1 cellular context compared by ENCODE assay signal in the genomic region with DNA sequence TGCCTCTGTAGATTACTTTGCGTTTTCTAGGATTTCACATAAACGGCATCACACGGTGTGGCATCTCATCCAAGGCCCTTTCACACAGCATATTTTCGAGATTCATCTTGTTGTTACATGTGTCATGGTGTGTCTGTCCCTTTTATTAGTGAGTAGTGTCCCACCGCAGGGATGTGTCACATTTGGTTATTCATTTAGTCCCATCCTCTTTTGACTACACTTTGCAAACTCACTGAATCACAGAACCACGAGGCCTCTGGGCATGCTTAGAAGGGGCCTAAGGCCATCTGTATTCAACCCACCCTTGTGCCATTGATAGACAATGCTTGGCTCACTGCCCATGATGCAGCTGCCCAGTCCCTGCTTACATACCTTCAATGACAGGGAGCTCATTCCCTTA.
TF ChIP-seq lines count a peak whose summit lies in the region.

No MANE protein-coding gene starts in this region.

TF ChIP-seq in SK-N-SH treated with all-trans-retinoic acid at 6 μM for 48 hours, 23 proteins besides CTCF, POLR2A, EP300 and RAD21 (continued from another document):
- TF ChIP-seq, protein P1, sequence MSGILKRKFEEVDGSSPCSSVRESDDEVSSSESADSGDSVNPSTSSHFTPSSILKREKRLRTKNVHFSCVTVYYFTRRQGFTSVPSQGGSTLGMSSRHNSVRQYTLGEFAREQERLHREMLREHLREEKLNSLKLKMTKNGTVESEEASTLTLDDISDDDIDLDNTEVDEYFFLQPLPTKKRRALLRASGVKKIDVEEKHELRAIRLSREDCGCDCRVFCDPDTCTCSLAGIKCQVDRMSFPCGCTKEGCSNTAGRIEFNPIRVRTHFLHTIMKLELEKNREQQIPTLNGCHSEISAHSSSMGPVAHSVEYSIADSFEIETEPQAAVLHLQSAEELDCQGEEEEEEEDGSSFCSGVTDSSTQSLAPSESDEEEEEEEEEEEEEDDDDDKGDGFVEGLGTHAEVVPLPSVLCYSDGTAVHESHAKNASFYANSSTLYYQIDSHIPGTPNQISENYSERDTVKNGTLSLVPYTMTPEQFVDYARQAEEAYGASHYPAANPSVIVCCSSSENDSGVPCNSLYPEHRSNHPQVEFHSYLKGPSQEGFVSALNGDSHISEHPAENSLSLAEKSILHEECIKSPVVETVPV (CRISPR knock-in tag; IDR thresholded peaks at IDR 0.05) = no peak
- TF ChIP-seq, protein P2, sequence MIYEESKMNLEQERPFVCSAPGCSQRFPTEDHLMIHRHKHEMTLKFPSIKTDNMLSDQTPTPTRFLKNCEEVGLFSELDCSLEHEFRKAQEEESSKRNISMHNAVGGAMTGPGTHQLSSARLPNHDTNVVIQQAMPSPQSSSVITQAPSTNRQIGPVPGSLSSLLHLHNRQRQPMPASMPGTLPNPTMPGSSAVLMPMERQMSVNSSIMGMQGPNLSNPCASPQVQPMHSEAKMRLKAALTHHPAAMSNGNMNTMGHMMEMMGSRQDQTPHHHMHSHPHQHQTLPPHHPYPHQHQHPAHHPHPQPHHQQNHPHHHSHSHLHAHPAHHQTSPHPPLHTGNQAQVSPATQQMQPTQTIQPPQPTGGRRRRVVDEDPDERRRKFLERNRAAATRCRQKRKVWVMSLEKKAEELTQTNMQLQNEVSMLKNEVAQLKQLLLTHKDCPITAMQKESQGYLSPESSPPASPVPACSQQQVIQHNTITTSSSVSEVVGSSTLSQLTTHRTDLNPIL (CRISPR knock-in tag; IDR thresholded peaks at IDR 0.05; ENCODE audit: low read depth) = no peak
- TF ChIP-seq, protein P3, sequence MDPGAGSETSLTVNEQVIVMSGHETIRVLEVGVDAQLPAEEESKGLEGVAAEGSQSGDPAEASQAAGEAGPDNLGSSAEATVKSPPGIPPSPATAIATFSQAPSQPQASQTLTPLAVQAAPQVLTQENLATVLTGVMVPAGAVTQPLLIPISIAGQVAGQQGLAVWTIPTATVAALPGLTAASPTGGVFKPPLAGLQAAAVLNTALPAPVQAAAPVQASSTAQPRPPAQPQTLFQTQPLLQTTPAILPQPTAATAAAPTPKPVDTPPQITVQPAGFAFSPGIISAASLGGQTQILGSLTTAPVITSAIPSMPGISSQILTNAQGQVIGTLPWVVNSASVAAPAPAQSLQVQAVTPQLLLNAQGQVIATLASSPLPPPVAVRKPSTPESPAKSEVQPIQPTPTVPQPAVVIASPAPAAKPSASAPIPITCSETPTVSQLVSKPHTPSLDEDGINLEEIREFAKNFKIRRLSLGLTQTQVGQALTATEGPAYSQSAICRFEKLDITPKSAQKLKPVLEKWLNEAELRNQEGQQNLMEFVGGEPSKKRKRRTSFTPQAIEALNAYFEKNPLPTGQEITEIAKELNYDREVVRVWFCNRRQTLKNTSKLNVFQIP (CRISPR knock-in tag; IDR thresholded peaks at IDR 0.05; ENCODE audit: borderline replicate concordance, low read depth) = no peak
- no peak for TF ChIP-seq BACH2 (CRISPR knock-in tag; IDR thresholded peaks at IDR 0.05; ENCODE audit: borderline replicate concordance)
- no peak for TF ChIP-seq ZC3H10 (CRISPR knock-in tag; IDR thresholded peaks at IDR 0.05)
- no peak for TF ChIP-seq GLIS3 (CRISPR knock-in tag; IDR thresholded peaks at IDR 0.05)
